In genomic region chr10:31291123-31291522, GRCh38 we compare ENCODE assay signal across 21 cellular contexts. TPM values are rescaled to one million over a fixed set of nuclear protein-coding genes. Genes with fewer than 3 reads are reported as not detected.
A peak's percentile ranks its signal among the peaks of the same experiment; 100 is the strongest.
DNase-seq lines count a peak whose midpoint lies in the region; ATAC-seq, FAIRE-seq and TF ChIP-seq lines count a peak whose summit lies in the region.
"Had no signal": no experiment of that assay in that cellular context is flagged by ENCODE, and none has a peak within 500 bp of the region (broad histone marks: within the 10 kb centered on the region; RNA-seq: fewer than 3 reads in every experiment).

No MANE protein-coding gene starts in this region.

- peak overlapping the region; percentile 48 for H2BK120ac ChIP-seq in IMR-90 (ENCODE audit: low read depth, low read length)

- H2AK9ac ChIP-seq in IMR-90 (replicated peaks; ENCODE audit: low read depth, low read length, poor library complexity), result no peak overlapping the region

- H3K4me2 ChIP-seq in IMR-90 (ENCODE audit: low read depth, low read length), result no peak overlapping the region
- H3K4me2 ChIP-seq: BLaER1 had no signal

- H3K4me3 ChIP-seq in left ventricle myocardium inferior (no peak overlapping the region), IMR-90 (ENCODE audit: insufficient read depth, low read depth, low read length) (no peak overlapping the region)
- H3K4me3 ChIP-seq: BLaER1 had no signal

- 0 out of 2 replicates have a peak overlapping the region, but pooled peaks have one; percentile 12 for H3K14ac ChIP-seq in IMR-90 (replicated peaks; ENCODE audit: low read depth, low read length)

- H3K9me1 ChIP-seq in IMR-90 (ENCODE audit: insufficient read depth, low read length), result no peaks in the 10 kb centered on the region; the same call in 1 of the 2 replicates

- H2BK20ac ChIP-seq in IMR-90 (ENCODE audit: low read depth, low read length), result peak overlapping the region; percentile 75; the same call in 1 of the 2 replicates

- H4K91ac ChIP-seq in IMR-90 (ENCODE audit: insufficient read depth, low read depth, low read length), result peak overlapping the region; percentile 44; the same call in 1 of the 2 replicates

- H3K27me3 ChIP-seq in left ventricle myocardium inferior (ENCODE audit: low read depth) (no peaks in the 10 kb centered on the region), IMR-90 (ENCODE audit: control insufficient read depth, insufficient read depth, low read length) (no peaks in the 10 kb centered on the region)
- H3K27me3 ChIP-seq: BLaER1 had no signal

- DNase-seq in activated CD4-positive, CD25-positive, alpha-beta regulatory T cell treated with anti-CD3 and anti-CD28 coated beads, Interleukin-2, amount 50 U/mL, for 72 hours, result no peak
- DNase-seq in left ventricle myocardium inferior, result no peak
- DNase-seq in left ventricle myocardium superior, result no peak
- DNase-seq in IMR-90, result no peak
- no peak for DNase-seq in RCC 7860 (ENCODE audit: low spot score)
- DNase-seq: Caco-2; CD4-positive, CD25-positive, alpha-beta regulatory T cell; CD8-positive, alpha-beta T cell; DMS153; DND-41; H7; HCEC 1CT had no signal

- H3K9me3 ChIP-seq in left ventricle myocardium inferior (replicated peaks) (no peaks in the 10 kb centered on the region), IMR-90 (ENCODE audit: control insufficient read depth, insufficient read depth, low read length) (peaks cover 3% of the 10 kb centered on the region; the same call in 1 of the 2 replicates)
- H3K9me3 ChIP-seq: BLaER1, Caco-2 had no signal

- CTCF ChIA-PET in IMR-90 (lab: Yijun Ruan, JAX), result no interaction called here

- peak overlapping the region; percentile 44; the same call in 1 of the 2 replicates for H3K23ac ChIP-seq in IMR-90 (ENCODE audit: low read depth, low read length)

- peaks cover 0 to 8% of the 10 kb centered on the region in 2 experiments; a peak in 1 of 4 replicates for H3K79me1 ChIP-seq in IMR-90 (ENCODE audit: low read depth in 1 of 2, low read length in 2 of 2)

- H3K9ac ChIP-seq in IMR-90 (ENCODE audit: low read depth, low read length), result no peak overlapping the region
- H3K9ac ChIP-seq: BLaER1 had no signal

- peak overlapping the region; percentile 43; the same call in 1 of the 2 replicates for H4K5ac ChIP-seq in IMR-90 (ENCODE audit: low read depth, low read length)

- H3K4ac ChIP-seq in IMR-90 (ENCODE audit: low read depth, low read length), result 0 out of 2 replicates have a peak overlapping the region, but pooled peaks have one; percentile 45

- H3K4me1 ChIP-seq in left ventricle myocardium inferior (peaks cover 5% of the 10 kb centered on the region), IMR-90 (ENCODE audit: control insufficient read depth, insufficient read depth, low read length) (no peaks in the 10 kb centered on the region; the same call in 1 of the 2 replicates)
- H3K4me1 ChIP-seq: BLaER1, Caco-2 had no signal

- TF ChIP-seq CTCF in left ventricle myocardium inferior (IDR thresholded peaks at IDR 0.05; ENCODE audit: borderline replicate concordance), result no peak
- no peak for TF ChIP-seq CTCF in IMR-90 (conservative IDR thresholded peaks at IDR 0.05; ENCODE audit: low read depth, low read length)

- BruUV-seq in IMR-90 (replicated peaks; lab: Mats Ljungman, UMichigan), result no TSS peak

- H4K20me1 ChIP-seq in IMR-90 (ENCODE audit: insufficient read depth, low read length), result no peaks in the 10 kb centered on the region
- H4K20me1 ChIP-seq: BLaER1 had no signal

- dilution Hi-C loops in IMR-90 (cut with HindIII; ENCODE audit: low sequenced_read_pairs, unreplicated experiment), result no loop called here

- intact Hi-C loops in left ventricle myocardium inferior (cut with micrococcal nuclease), result no loop called here
- intact Hi-C loops in left ventricle myocardium superior (cut with micrococcal nuclease), result no loop called here
- intact Hi-C loops in IMR-90 (cut with micrococcal nuclease), result no loop called here

- peak overlapping the region; percentile 82; the same call in 1 of the 2 replicates for H3K18ac ChIP-seq in IMR-90 (ENCODE audit: low read depth, low read length)

- no peaks in the 10 kb centered on the region for H3K36me3 ChIP-seq in left ventricle myocardium inferior
- H3K36me3 ChIP-seq in IMR-90 (ENCODE audit: control insufficient read depth, insufficient read depth, low read length), result no peaks in the 10 kb centered on the region
- H3K36me3 ChIP-seq: BLaER1 had no signal

- H2BK5ac ChIP-seq in IMR-90 (ENCODE audit: low read depth, low read length, poor library complexity, severe bottlenecking), result peak overlapping the region; percentile 46

- peak; percentile 21 to 66 for ATAC-seq in activated CD4-positive, CD25-positive, alpha-beta regulatory T cell treated with anti-CD3 and anti-CD28 coated beads, Interleukin-2, amount 50 U/mL, for 24 hours
- ATAC-seq in left ventricle myocardium superior, result no peak
- ATAC-seq in IMR-90 (ENCODE audit: low read depth), result no peak; the same call in 1 of the 2 replicates
- ATAC-seq in HG02938 (IDR thresholded peaks at IDR 0.05; ENCODE audit: unreplicated experiment), result no peak
- ATAC-seq: CD8-positive, alpha-beta T cell had no signal

- peak overlapping the region; percentile 59; the same call in 1 of the 3 replicates for H2BK15ac ChIP-seq in IMR-90 (ENCODE audit: low read depth, low read length)

- no peak for TF ChIP-seq POLR2A in IMR-90 (IDR thresholded peaks at IDR 0.05; ENCODE audit: low read depth, low read length)

- H3K56ac ChIP-seq in IMR-90 (ENCODE audit: extremely low read depth, insufficient read depth, low read length), result no peak overlapping the region

- H2AK5ac ChIP-seq in IMR-90 (ENCODE audit: low read depth, low read length), result peak overlapping the region; percentile 36; the same call in 1 of the 2 replicates

- H4K8ac ChIP-seq in IMR-90 (ENCODE audit: low read depth in 2 of 2, low read length in 2 of 2), result peak overlapping the region in 1 of 2 experiments; percentile 22; a peak in 1 of 4 replicates

- in situ Hi-C loops in IMR-90 (cut with MboI; ENCODE audit: low sequenced_read_pairs), result no loop called here

- FAIRE-seq in RCC 7860 (lab: Jason Lieb, UNC), result no peak
- FAIRE-seq: A204.1, G401.6, GM12892, H1 had no signal

- no peak for TF ChIP-seq RAD21 in IMR-90 (IDR thresholded peaks at IDR 0.05; ENCODE audit: low read length)

- H2AFZ ChIP-seq in IMR-90 (replicated peaks; ENCODE audit: low read length, poor library complexity), result no peak overlapping the region

- POLR2A ChIA-PET in IMR-90 (lab: Charles Lee; ENCODE audit: unreplicated experiment), result no interaction called here

- no CpG with 5 or more reads among the region's 1 CpG for WGBS in IMR-90 (ENCODE audit: extremely low coverage in 2 of 2, insufficient read length in 1 of 2), 2 experiments

- H3K27ac ChIP-seq in left ventricle myocardium inferior (replicated peaks) (peak overlapping the region; percentile 48), IMR-90 (ENCODE audit: insufficient read depth, low read length) (no peak overlapping the region)
- H3K27ac ChIP-seq: 22Rv1, BLaER1, C4-2B had no signal

TF ChIP-seq in IMR-90, 13 proteins besides CTCF, POLR2A, EP300 and RAD21:
- TF ChIP-seq RFX5 (IDR thresholded peaks at IDR 0.05; ENCODE audit: low read depth, low read length) (no peak), SMC3 (IDR thresholded peaks at IDR 0.05; ENCODE audit: low read depth, low read length) (no peak), FOS (IDR thresholded peaks at IDR 0.05; ENCODE audit: low read depth, low read length) (no peak), CHD1 (IDR thresholded peaks at IDR 0.05; ENCODE audit: low read depth, low read length) (no peak), MXI1 (IDR thresholded peaks at IDR 0.05; ENCODE audit: borderline replicate concordance, low read depth, low read length) (no peak), CEBPB (IDR thresholded peaks at IDR 0.05; ENCODE audit: low read depth, low read length) (no peak), RCOR1 (IDR thresholded peaks at IDR 0.05; ENCODE audit: insufficient replicate concordance, low read length) (no peak)
TF ChIP-seq in IMR-90: peak in this region for 0.

RNA-seq across cellular contexts. Expression of gene ZEB1, which starts 27.9 kb away (rescaled TPM):
- total RNA-seq in left ventricle myocardium inferior (85.4 TPM), left ventricle myocardium superior (86.7 TPM), IMR-90 (2012; rRNA removed) (108 and 139 TPM in 2 replicates)
- polyA plus RNA-seq in IMR-90 (2012; rRNA removed), result 21.7 and 23.7 TPM in 2 replicates
- 5.6 and 6.0 TPM in 2 replicates for polyA plus RNA-seq in IMR-90 (2012; cell fraction: cytosol; rRNA removed)
- 8.5 and 80.1 TPM in 2 replicates for polyA plus RNA-seq in IMR-90 (2012; cell fraction: nucleus; rRNA removed; ENCODE audit: low replicate concordance)
- total RNA-seq: Caco-2 had no signal

Comparison
In these comparisons a context has a peak if more than half of its experiments do, and no peak if none do; other contexts are left out.
1. ATAC-seq: peak in activated CD4-positive, CD25-positive, alpha-beta regulatory T cell treated with anti-CD3 and anti-CD28 coated beads, Interleukin-2, amount 50 U/mL, for 24 hours (2 of 2); none in left ventricle myocardium superior (single experiment), IMR-90 (single experiment) and HG02938 (single experiment).